ENCODE assay signal across 15 cellular contexts in genomic region chr18:3773303-3773702, GRCh38.
A peak's percentile ranks its signal among the peaks of the same experiment; 100 is the strongest.
DNase-seq lines count a peak whose midpoint lies in the region; ATAC-seq lines count a peak whose summit lies in the region.
"Had no signal": no experiment of that assay in that cellular context is flagged by ENCODE, and none has a peak within 500 bp of the region (broad histone marks: within the 10 kb centered on the region; RNA-seq: fewer than 3 reads in every experiment).

No MANE protein-coding gene starts in this region.

- ATAC-seq in HG03565 (IDR thresholded peaks at IDR 0.05; ENCODE audit: unreplicated experiment): no peak
- ATAC-seq: activated CD4-positive, CD25-positive, alpha-beta regulatory T cell treated with anti-CD3 and anti-CD28 coated beads, Interleukin-2, amount 50 U/mL, for 24 hours had no signal

- H3K27ac ChIP-seq in epithelial cell of prostate: no peak overlapping the region
- H3K27ac ChIP-seq: lower lobe of right lung had no signal

- DNase-seq in NCI-H1417 (lab: John Stamatoyannopoulos, UW) (peak in 2 of 3 experiments; percentile 35 to 68), NCI-H1417 treated with DMSO at 0.1 percent for 48 hours (lab: John Stamatoyannopoulos, UW) (no peak), NCI-H2196 treated with DMSO at 0.1 percent for 48 hours (lab: John Stamatoyannopoulos, UW; ENCODE audit: unreplicated experiment) (peak; percentile 56), epithelial cell of prostate (ENCODE audit: low read depth, low spot score) (peak; percentile 24), renal cortical epithelial cell (ENCODE audit: low read depth) (peak; percentile 74), EL (no peak), GM19238 (ENCODE audit: insufficient read length, low spot score) (no peak)
- DNase-seq: 8988T; activated T-cell treated with anti-CD3 and anti-CD28 coated beads for 4 hours; CD4-positive, alpha-beta memory T cell; cerebellar nuclear complex; lower lobe of right lung; upper lobe of left lung had no signal

Comparison
In these comparisons a context has a peak if more than half of its experiments do, and no peak if none do; other contexts are left out.
1. DNase-seq: peak in NCI-H1417 (2 of 3), NCI-H2196 treated with DMSO at 0.1 percent for 48 hours (single experiment), epithelial cell of prostate (single experiment) and renal cortical epithelial cell (single experiment); none in NCI-H1417 treated with DMSO at 0.1 percent for 48 hours (single experiment), EL (single experiment) and GM19238 (single experiment).